8 cellular contexts compared by ENCODE assay signal in the genomic region with DNA sequence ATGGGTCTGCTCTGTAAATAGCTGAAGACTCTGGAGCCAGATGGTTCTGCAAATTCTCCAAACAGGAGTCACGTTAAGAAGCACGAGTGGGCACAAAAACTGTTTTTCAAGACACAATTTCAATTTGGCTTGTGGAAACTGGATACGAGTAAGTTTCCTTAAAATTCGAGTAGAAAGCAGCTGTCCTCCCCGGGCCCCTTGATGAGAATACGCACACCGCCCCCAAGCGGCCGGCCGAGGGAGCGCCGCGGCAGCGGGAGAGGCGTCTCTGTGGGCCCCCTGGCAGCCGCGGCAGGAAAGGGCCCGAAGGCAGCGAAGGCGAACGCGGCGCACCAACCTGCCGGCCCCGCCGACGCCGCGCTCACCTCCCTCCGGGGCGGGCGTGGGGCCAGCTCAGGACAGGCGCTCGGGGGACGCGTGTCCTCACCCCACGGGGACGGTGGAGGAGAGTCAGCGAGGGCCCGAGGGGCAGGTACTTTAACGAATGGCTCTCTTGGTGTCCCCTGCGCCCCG. TPM values are rescaled to one million over a fixed set of nuclear protein-coding genes. Genes with fewer than 3 reads are reported as not detected.
DNase-seq lines count a peak whose midpoint lies in the region; ATAC-seq and TF ChIP-seq lines count a peak whose summit lies in the region.

No MANE protein-coding gene starts in this region.

- TF ChIP-seq CTCF in GM06990 (IDR thresholded peaks at IDR 0.05; ENCODE audit: insufficient read depth, low read length, poor library complexity, severe bottlenecking) (peak; percentile 94), astrocyte of the cerebellum (IDR thresholded peaks at IDR 0.05; ENCODE audit: low read depth, low read length, missing control alignments) (peak; percentile 95), hepatocyte (IDR thresholded peaks at IDR 0.05; ENCODE audit: poor library complexity) (peak; percentile 97)

- H2AFZ ChIP-seq in hepatocyte: peak overlapping the region; percentile 49

- ATAC-seq in HG02642 (IDR thresholded peaks at IDR 0.05; ENCODE audit: poor library complexity, unreplicated experiment): peak; percentile 85
- peak; percentile 92 for ATAC-seq in aorta (ENCODE audit: low FRiP score)

- H3K36me3 ChIP-seq in GM06990 (ENCODE audit: control insufficient read depth, insufficient read depth, low read length) (no peaks in the 10 kb centered on the region), hepatocyte (replicated peaks; ENCODE audit: insufficient read depth, low read depth) (no peaks in the 10 kb centered on the region), aorta (ENCODE audit: control insufficient read depth in 1 of 2, insufficient read depth in 2 of 2, low read length in 1 of 2) (no peaks in the 10 kb centered on the region)

- H3K9me2 ChIP-seq in hepatocyte (replicated peaks; ENCODE audit: insufficient read depth): no peaks in the 10 kb centered on the region

- H3K4me3 ChIP-seq in GM06990 (replicated peaks; ENCODE audit: low read depth, low read length) (peak overlapping the region; percentile 35), astrocyte of the cerebellum (ENCODE audit: low read depth, low read length) (peak overlapping the region; percentile 77), hepatocyte (peak overlapping the region; percentile 20), aorta (ENCODE audit: low read length in 2 of 2) (peak overlapping the region; percentile 29 to 35)

- peak overlapping the region; percentile 91 for H3K27ac ChIP-seq in hepatocyte
- H3K27ac ChIP-seq in aorta (ENCODE audit: low read depth in 1 of 2, low read length in 2 of 2): no peak overlapping the region

- intact Hi-C loops in aorta (cut with DNase I): loop anchor here (5.0 to 10.0 kb wide), 5 partner anchors 408 to 765 kb away; no protein-coding TSS in a partner anchor

- under 1% methylated on average over 38 of the region's 43 CpGs for WGBS in hepatocyte (ENCODE audit: low lambda C conversion rate, missing lambda C conversion rate)
- 1% methylated on average over 35 to 43 of the region's 43 CpGs for WGBS in aorta, 2 donors

- DNase-seq in GM06990 (ENCODE audit: extremely low read depth, insufficient read length): peak; percentile 88
- peak; percentile 63 for DNase-seq in NCI-H146 (lab: John Stamatoyannopoulos, UW)
- peak; percentile 84 for DNase-seq in T1000 (lab: John Stamatoyannopoulos, UW)
- peak; percentile 92 for DNase-seq in astrocyte of the cerebellum (ENCODE audit: low read depth)
- peak; percentile 95 for DNase-seq in hepatocyte (ENCODE audit: low spot score)
- DNase-seq in retina: peak; percentile 95
- peak; percentile 95 to 98 for DNase-seq in aorta

- in situ Hi-C loops in astrocyte of the cerebellum (cut with HindIII; ENCODE audit: low sequenced_read_pairs): no loop called here

- H3K27me3 ChIP-seq in GM06990 (replicated peaks; ENCODE audit: control insufficient read depth, insufficient read depth, low read length): peaks cover 4% of the 10 kb centered on the region
- no peaks in the 10 kb centered on the region for H3K27me3 ChIP-seq in hepatocyte
- no peaks in the 10 kb centered on the region for H3K27me3 ChIP-seq in aorta (ENCODE audit: control insufficient read depth in 1 of 2, insufficient read depth in 2 of 2, low read length in 1 of 2)

- peaks cover 12% of the 10 kb centered on the region for H4K20me1 ChIP-seq in hepatocyte (ENCODE audit: insufficient read depth, poor library complexity, severe bottlenecking)

- H3K79me2 ChIP-seq in hepatocyte: peaks cover 25% of the 10 kb centered on the region

- H3K4me1 ChIP-seq in hepatocyte (ENCODE audit: insufficient read depth) (peaks cover 17% of the 10 kb centered on the region), aorta (ENCODE audit: control insufficient read depth in 1 of 2, insufficient read depth in 2 of 2, low read length in 2 of 2) (no peaks in the 10 kb centered on the region)

- H3K9me3 ChIP-seq in hepatocyte (ENCODE audit: low read depth) (no peaks in the 10 kb centered on the region), aorta (ENCODE audit: control insufficient read depth, low read length) (no peaks in the 10 kb centered on the region)

- peak overlapping the region; percentile 81 for H3K4me2 ChIP-seq in hepatocyte

RNA-seq across cellular contexts. Expression of gene THBS1, which starts 0.7 kb away (rescaled TPM):
- total RNA-seq in hepatocyte: 191 and 220 TPM in 2 replicates
- polyA plus RNA-seq in hepatocyte: 82.9 and 105 TPM in 2 replicates
- total RNA-seq in aorta: 1,000 to 10,000 TPM in 1 of 2 donors, 100 to 1,000 TPM in 1; 270 to 1,398 TPM
- polyA plus RNA-seq in aorta: 10 to 100 TPM in 1 of 2 donors, 1 to 10 TPM in 1; 9.8 to 24.1 TPM

Comparison
In these comparisons a context has a peak if more than half of its experiments do, and no peak if none do; other contexts are left out.
1. H3K4me3 ChIP-seq: peak in every context shown above with its lines; median percentile 77 in astrocyte of the cerebellum; 35 in GM06990; 32 in aorta; 20 in hepatocyte.